ENCODE assay signal across 21 cellular contexts in the genomic region with DNA sequence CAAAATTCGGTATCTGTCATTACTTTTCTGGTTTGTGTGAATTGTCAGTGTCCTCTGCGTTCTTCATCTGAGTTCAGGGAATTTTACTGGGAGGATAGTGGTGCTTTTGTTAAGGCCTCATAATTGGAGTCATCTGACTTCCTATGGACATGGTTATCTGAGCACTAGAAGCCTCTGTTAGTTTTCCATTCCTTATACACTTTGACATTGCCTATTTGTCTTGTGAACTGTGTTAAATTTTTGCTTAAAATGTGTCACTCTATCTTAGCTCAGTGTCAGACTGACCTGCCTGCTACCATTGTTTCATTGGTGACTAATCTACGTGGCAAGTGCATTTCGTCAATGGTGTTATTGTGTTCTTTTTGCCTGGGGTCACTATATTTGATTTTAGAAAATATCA.
DNase-seq lines count a peak whose midpoint lies in the region; TF ChIP-seq lines count a peak whose summit lies in the region.
"Had no signal": no experiment of that assay in that cellular context is flagged by ENCODE, and none has a peak within 500 bp of the region (broad histone marks: within the 10 kb centered on the region; RNA-seq: fewer than 3 reads in every experiment).

No MANE protein-coding gene starts in this region.

- 82 to 100% methylated on average over 1 to 4 of the region's 4 CpGs for WGBS in endodermal cell (ENCODE audit: insufficient coverage in 1 of 2, insufficient read length in 1 of 2), 2 experiments
- 90% methylated on average over 4 of the region's 4 CpGs for WGBS in SK-N-SH (ENCODE audit: low lambda C conversion rate)

- H3K27me3 Mint-ChIP-seq in endodermal cell (ENCODE audit: insufficient read depth): no peaks in the 10 kb centered on the region
- H3K27me3 Mint-ChIP-seq in neural crest cell (ENCODE audit: low read depth): no peaks in the 10 kb centered on the region
- no peaks in the 10 kb centered on the region for H3K27me3 Mint-ChIP-seq in osteocyte (ENCODE audit: unreplicated experiment)
- H3K27me3 Mint-ChIP-seq: CD4-positive, CD25-positive, alpha-beta regulatory T cell; IgD-negative memory B cell had no signal

- H3K27me3 ChIP-seq in endodermal cell (ENCODE audit: control insufficient read depth, insufficient read depth, low read length, poor library complexity, severe bottlenecking) (no peaks in the 10 kb centered on the region), osteoblast (ENCODE audit: insufficient read depth, low read length) (no peaks in the 10 kb centered on the region), SK-N-SH (ENCODE audit: insufficient read depth) (no peaks in the 10 kb centered on the region)

- CTCF ChIA-PET in SK-N-SH (lab: Yijun Ruan, JAX): interaction anchor here (1.0 to 13.3 kb wide), 2 partner anchors 10 to 1084 kb away, joined by 4 to 268 read pairs; no protein-coding TSS in a partner anchor

- H3K4me2 ChIP-seq in osteoblast (ENCODE audit: insufficient read depth, low read length) (no peak overlapping the region), SK-N-SH (no peak overlapping the region)
- H3K4me2 ChIP-seq: A549 had no signal

- H3K27ac ChIP-seq in endodermal cell (ENCODE audit: low read depth, low read length): no peak overlapping the region
- peak overlapping the region; percentile 75 for H3K27ac ChIP-seq in substantia nigra (ENCODE audit: low read depth, low read length, poor library complexity, severe bottlenecking)
- no peak overlapping the region for H3K27ac ChIP-seq in osteoblast (ENCODE audit: low read depth, low read length)
- H3K27ac ChIP-seq in SK-N-SH (ENCODE audit: low read depth in 2 of 2, low read length in 1 of 2): no peak overlapping the region
- H3K27ac ChIP-seq: A549 had no signal

- peaks cover 2% of the 10 kb centered on the region for H3K36me3 Mint-ChIP-seq in endodermal cell (ENCODE audit: low read depth)
- H3K36me3 Mint-ChIP-seq in neural crest cell (ENCODE audit: low read depth): no peaks in the 10 kb centered on the region
- H3K36me3 Mint-ChIP-seq in osteocyte (ENCODE audit: unreplicated experiment): no peaks in the 10 kb centered on the region
- H3K36me3 Mint-ChIP-seq: CD4-positive, CD25-positive, alpha-beta regulatory T cell had no signal

- no peaks in the 10 kb centered on the region for H3K79me2 ChIP-seq in osteoblast (ENCODE audit: insufficient read depth, low read length)
- no peaks in the 10 kb centered on the region for H3K79me2 ChIP-seq in SK-N-SH (ENCODE audit: insufficient read depth)

- TF ChIP-seq RAD21 in SK-N-SH (IDR thresholded peaks at IDR 0.05; ENCODE audit: low read length): no peak

- H4K20me1 ChIP-seq in osteoblast (ENCODE audit: insufficient read depth, low read length) (no peaks in the 10 kb centered on the region), SK-N-SH (ENCODE audit: insufficient read depth) (no peaks in the 10 kb centered on the region)

- H3K4me1 ChIP-seq in endodermal cell (ENCODE audit: control insufficient read depth, insufficient read depth, low read length) (no peaks in the 10 kb centered on the region), osteoblast (ENCODE audit: insufficient read depth, low read length) (no peaks in the 10 kb centered on the region), SK-N-SH (ENCODE audit: control insufficient read depth in 1 of 2, insufficient read depth in 2 of 2, low read depth in 1 of 2, low read length in 1 of 2) (no peaks in the 10 kb centered on the region)
- H3K4me1 ChIP-seq: A549 had no signal

- H3F3A ChIP-seq in SK-N-SH (replicated peaks; ENCODE audit: insufficient read depth): no peaks in the 10 kb centered on the region

- H3K4me1 Mint-ChIP-seq in endodermal cell (peaks cover 17% of the 10 kb centered on the region), neural crest cell (peaks cover 27% of the 10 kb centered on the region), osteocyte (ENCODE audit: unreplicated experiment) (peaks cover 1% of the 10 kb centered on the region)
- H3K4me1 Mint-ChIP-seq: CD4-positive, CD25-positive, alpha-beta regulatory T cell; IgD-negative memory B cell had no signal

- H3K9ac ChIP-seq in endodermal cell (ENCODE audit: extremely low read depth, low read length, poor library complexity, severe bottlenecking): no peak overlapping the region
- no peak overlapping the region for H3K9ac ChIP-seq in SK-N-SH

- 0 out of 2 replicates have a peak, but pooled peaks cover 4% of the 10 kb centered on the region for H3K9me2 ChIP-seq in SK-N-SH

- TF ChIP-seq EP300 in SK-N-SH (IDR thresholded peaks at IDR 0.05; ENCODE audit: borderline replicate concordance in 1 of 2, low read depth in 1 of 2, low read length in 1 of 2): no peak

- H3K9me3 Mint-ChIP-seq in endodermal cell: no peaks in the 10 kb centered on the region
- no peaks in the 10 kb centered on the region for H3K9me3 Mint-ChIP-seq in neural crest cell
- H3K9me3 Mint-ChIP-seq in osteocyte (ENCODE audit: unreplicated experiment): no peaks in the 10 kb centered on the region
- H3K9me3 Mint-ChIP-seq: IgD-negative memory B cell had no signal

- POLR2A ChIA-PET in SK-N-SH (lab: Yijun Ruan, JAX): no interaction called here

- TF ChIP-seq CTCF in endodermal cell (conservative IDR thresholded peaks at IDR 0.05): no peak
- no peak for TF ChIP-seq CTCF in neural crest cell (conservative IDR thresholded peaks at IDR 0.05)
- TF ChIP-seq CTCF in osteoblast (IDR thresholded peaks at IDR 0.05; ENCODE audit: extremely low read depth, low read depth, low read length): no peak
- no peak for TF ChIP-seq CTCF in osteocyte (IDR thresholded peaks at IDR 0.05)
- no peak for TF ChIP-seq CTCF in SK-N-SH (IDR thresholded peaks at IDR 0.05)

- H3K9me3 ChIP-seq in endodermal cell (ENCODE audit: control insufficient read depth, low read length) (no peaks in the 10 kb centered on the region), osteoblast (ENCODE audit: low read depth, low read length) (no peaks in the 10 kb centered on the region), SK-N-SH (no peaks in the 10 kb centered on the region)
- H3K9me3 ChIP-seq: A549 had no signal

- H3K4me3 Mint-ChIP-seq in endodermal cell: no peak overlapping the region
- H3K4me3 Mint-ChIP-seq in neural crest cell: peak overlapping the region; percentile 64
- H3K4me3 Mint-ChIP-seq in osteocyte (ENCODE audit: unreplicated experiment): no peak overlapping the region
- H3K4me3 Mint-ChIP-seq: CD4-positive, CD25-positive, alpha-beta regulatory T cell; IgD-negative memory B cell had no signal

- H2AFZ ChIP-seq in osteoblast (ENCODE audit: low read length): no peak overlapping the region
- no peak overlapping the region for H2AFZ ChIP-seq in SK-N-SH (ENCODE audit: low read depth)

- peak overlapping the region; percentile 48 for H3K27ac Mint-ChIP-seq in endodermal cell
- peak overlapping the region; percentile 69 for H3K27ac Mint-ChIP-seq in neural crest cell (ENCODE audit: unreplicated experiment)
- no peak overlapping the region for H3K27ac Mint-ChIP-seq in osteocyte (ENCODE audit: unreplicated experiment)
- H3K27ac Mint-ChIP-seq: CD4-positive, CD25-positive, alpha-beta regulatory T cell; IgD-negative memory B cell had no signal

- H3K36me3 ChIP-seq in endodermal cell (ENCODE audit: control insufficient read depth, insufficient read depth, low read length) (no peaks in the 10 kb centered on the region), osteoblast (ENCODE audit: insufficient read depth, low read length) (no peaks in the 10 kb centered on the region), SK-N-SH (replicated peaks in 1 of 2; ENCODE audit: control insufficient read depth in 1 of 2, insufficient read depth in 2 of 2, low read length in 1 of 2) (no peaks in the 10 kb centered on the region)

- H3K4me3 ChIP-seq in endodermal cell (ENCODE audit: low read length) (no peak overlapping the region), osteoblast (ENCODE audit: insufficient read depth, low read length) (no peak overlapping the region), SK-N-SH (ENCODE audit: low read depth in 2 of 2, low read length in 1 of 2) (no peak overlapping the region)
- H3K4me3 ChIP-seq: A549 had no signal

- DNase-seq in HT1080 (ENCODE audit: low read depth) (peak; percentile 12), endodermal cell (no peak), neural crest cell (ENCODE audit: low read depth, low spot score) (no peak), substantia nigra (lab: John Stamatoyannopoulos, UW) (peak in 1 of 49 donors; percentile 15), NCI-H2227 treated with DMSO at 0.1 percent for 48 hours (lab: John Stamatoyannopoulos, UW) (no peak), osteoblast (ENCODE audit: insufficient read length, low spot score, missing footprints) (no peak), osteocyte (ENCODE audit: extremely low spot score, unreplicated experiment) (no peak), SK-N-SH (no peak)
- DNase-seq: CD4-positive, CD25-positive, alpha-beta regulatory T cell; COR-L47; DMS79; Karpas-422; NCI-H1694; NCI-H2081; NCI-H2171 treated with DMSO at 0.1 percent for 48 hours; NCI-H446 treated with DMSO at 0.1 percent for 48 hours; NCI-H526 treated with DMSO at 0.1 percent for 48 hours; OCI-M1; SHP77 treated with DMSO at 0.1 percent for 48 hours had no signal

TF ChIP-seq in SK-N-SH, 30 proteins besides CTCF, POLR2A, EP300 and RAD21 (continues in another document):
- TF ChIP-seq, protein P1, sequence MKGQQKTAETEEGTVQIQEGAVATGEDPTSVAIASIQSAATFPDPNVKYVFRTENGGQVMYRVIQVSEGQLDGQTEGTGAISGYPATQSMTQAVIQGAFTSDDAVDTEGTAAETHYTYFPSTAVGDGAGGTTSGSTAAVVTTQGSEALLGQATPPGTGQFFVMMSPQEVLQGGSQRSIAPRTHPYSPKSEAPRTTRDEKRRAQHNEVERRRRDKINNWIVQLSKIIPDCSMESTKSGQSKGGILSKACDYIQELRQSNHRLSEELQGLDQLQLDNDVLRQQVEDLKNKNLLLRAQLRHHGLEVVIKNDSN (IDR thresholded peaks at IDR 0.05; ENCODE audit: borderline replicate concordance, low read depth): no peak
- TF ChIP-seq SIN3A (IDR thresholded peaks at IDR 0.05; ENCODE audit: borderline replicate concordance, low read depth, low read length): no peak
